ENCODE assay signal across 26 cellular contexts in the genomic region with DNA sequence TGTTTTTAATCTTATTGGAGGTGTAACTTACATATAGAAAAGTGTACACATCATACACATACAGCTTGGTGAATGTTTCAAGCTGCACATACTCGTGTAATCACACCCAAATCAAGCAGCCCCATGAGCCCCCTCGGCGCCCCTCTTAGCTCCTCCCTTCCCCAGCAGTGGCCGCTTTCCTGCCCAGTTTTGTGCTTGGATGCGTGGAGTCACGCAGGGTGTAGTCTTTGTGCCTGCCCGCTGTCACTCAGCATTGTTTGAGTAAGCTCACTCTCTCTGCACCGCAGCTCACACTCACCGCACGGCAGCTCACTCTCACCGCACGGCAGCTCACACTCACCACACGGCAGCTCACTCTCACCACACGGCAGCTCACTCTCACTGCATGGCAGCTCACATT.
"Had no signal": no experiment of that assay in that cellular context is flagged by ENCODE, and none has a peak within 500 bp of the region (broad histone marks: within the 10 kb centered on the region; RNA-seq: fewer than 3 reads in every experiment).

No MANE protein-coding gene starts in this region.

- H3K4me1 ChIP-seq: breast epithelium, parathyroid adenoma, tibial nerve had no signal

- DNase-seq: activated CD4-positive, alpha-beta memory T cell treated with anti-CD3 and anti-CD28 coated beads, Interleukin-2, amount 10 ng/mL, durations not matched to agents 7 days and 5 days; activated CD4-positive, alpha-beta T cell treated with anti-CD3 and anti-CD28 coated beads, Interleukin-2, amount 10 ng/mL, durations not matched to agents 7 days and 5 days; activated CD4-positive, CD25-positive, alpha-beta regulatory T cell treated with anti-CD3 and anti-CD28 coated beads, Interleukin-2, amount 50 U/mL, for 72 hours; activated CD8-positive, alpha-beta memory T cell treated with anti-CD3 and anti-CD28 coated beads, Interleukin-2, amount 50 U/mL, for 48 hours; activated gamma-delta T cell; activated naive CD4-positive, alpha-beta T cell treated with anti-CD3 and anti-CD28 coated beads, Interleukin-2, amount 10 ng/mL, durations not matched to agents 7 days and 5 days; activated naive CD8-positive, alpha-beta T cell treated with anti-CD3 and anti-CD28 coated beads, Interleukin-2, amount 10 ng/mL, durations not matched to agents 7 days and 5 days; activated T-cell treated with anti-CD3 and anti-CD28 coated beads, Interleukin-2, amount 50 U/mL, for 24 hours; dermis blood vessel endothelial cell; effector CD8-positive, alpha-beta T cell; gastrocnemius medialis; glutamatergic neuron; islet precursor cell; mesendoderm; natural killer cell; occipital lobe; stimulated activated naive CD4-positive, alpha-beta T cell treated with Interleukin-2 at 50 U/mL for 16 hours; SW 1271; T-helper 9 cell had no signal

- H3K27ac ChIP-seq: breast epithelium, gastrocnemius medialis, neural progenitor cell, parathyroid adenoma, psoas muscle, tibial nerve had no signal

- H3K4me3 ChIP-seq: breast epithelium, gastrocnemius medialis, lung, neural progenitor cell, psoas muscle, tibial nerve had no signal

- ATAC-seq: gastrocnemius medialis, left lobe of liver, natural killer cell, psoas muscle had no signal

- H3K27me3 ChIP-seq: breast epithelium, gastrocnemius medialis, neural progenitor cell, tibial nerve had no signal

- H3K9me3 ChIP-seq: breast epithelium, gastrocnemius medialis, psoas muscle, tibial nerve had no signal

- H3K36me3 ChIP-seq: breast epithelium, neural progenitor cell had no signal
